In the genomic region with DNA sequence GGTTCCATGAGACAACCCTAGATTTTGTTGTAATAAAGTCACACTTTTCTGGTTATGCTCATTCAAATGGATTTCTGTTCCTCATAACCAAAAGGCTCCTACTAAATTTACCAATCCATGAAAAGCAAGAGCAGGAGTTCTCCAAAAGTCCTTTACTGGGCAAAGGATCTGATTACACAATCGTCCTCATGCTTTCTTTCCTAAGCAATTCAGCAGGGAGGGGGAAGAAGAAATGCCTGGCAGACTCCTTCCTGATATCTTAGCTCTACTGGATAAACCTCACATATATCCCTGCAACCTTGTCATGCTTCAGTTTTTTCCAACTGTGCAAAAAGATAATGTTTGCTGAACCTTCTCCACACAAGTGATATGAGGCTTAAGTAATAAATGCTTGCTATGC, we compare ENCODE assay signal across 19 cellular contexts.
DNase-seq lines count a peak whose midpoint lies in the region; ATAC-seq and TF ChIP-seq lines count a peak whose summit lies in the region.
"Had no signal": no experiment of that assay in that cellular context is flagged by ENCODE, and none has a peak within 500 bp of the region (broad histone marks: within the 10 kb centered on the region; RNA-seq: fewer than 3 reads in every experiment).

No MANE protein-coding gene starts in this region.

- H3F3A ChIP-seq in SK-N-SH (replicated peaks; ENCODE audit: insufficient read depth) (no peaks in the 10 kb centered on the region), MM.1S (ENCODE audit: insufficient read depth, low read length) (no peaks in the 10 kb centered on the region)

- no peak for ATAC-seq in SK-N-SH treated with all-trans-retinoic acid at 6 μM for 48 hours

- no peaks in the 10 kb centered on the region for H3K9me3 Mint-ChIP-seq in endothelial cell (ENCODE audit: unreplicated experiment)

- no peak overlapping the region for H3K4me3 Mint-ChIP-seq in endothelial cell (ENCODE audit: unreplicated experiment)
- H3K4me3 Mint-ChIP-seq: activated naive CD4-positive, alpha-beta T cell treated with anti-CD3 and anti-CD28 coated beads for 36 hours had no signal

- TF ChIP-seq CTCF in SK-N-SH (IDR thresholded peaks at IDR 0.05) (no peak), fibroblast of villous mesenchyme (IDR thresholded peaks at IDR 0.05; ENCODE audit: insufficient read depth, low read depth, low read length) (no peak), endothelial cell (IDR thresholded peaks at IDR 0.05; ENCODE audit: unreplicated experiment) (no peak), MM.1S (IDR thresholded peaks at IDR 0.05; ENCODE audit: low read length) (no peak)

- H3K4me1 Mint-ChIP-seq in endothelial cell (ENCODE audit: unreplicated experiment) = no peaks in the 10 kb centered on the region

- H3K79me2 ChIP-seq in SK-N-SH (ENCODE audit: insufficient read depth) = no peaks in the 10 kb centered on the region
- H3K79me2 ChIP-seq in MM.1S (ENCODE audit: low read length) = no peaks in the 10 kb centered on the region

- H3K4me1 ChIP-seq in SK-N-SH (ENCODE audit: control insufficient read depth in 1 of 2, insufficient read depth in 2 of 2, low read depth in 1 of 2, low read length in 1 of 2) (no peaks in the 10 kb centered on the region; a peak in 1 of 4 replicates), subcutaneous abdominal adipose tissue (ENCODE audit: control insufficient read depth in 5 of 5, insufficient read depth in 5 of 5, low read length in 5 of 5) (peaks cover 2 to 25% (median 15%) of the 10 kb centered on the region in 5 donors), MM.1S (ENCODE audit: low read length) (no peaks in the 10 kb centered on the region)
- H3K4me1 ChIP-seq: left ventricle myocardium inferior had no signal

- H3K27me3 ChIP-seq in SK-N-SH (ENCODE audit: insufficient read depth) (no peaks in the 10 kb centered on the region), subcutaneous abdominal adipose tissue (ENCODE audit: control insufficient read depth in 5 of 5, insufficient read depth in 4 of 5, low read length in 5 of 5) (peaks cover 0 to 2% (median 0%) of the 10 kb centered on the region in 5 donors), MM.1S (replicated peaks; ENCODE audit: insufficient read depth, low read length) (no peaks in the 10 kb centered on the region)

- no peaks in the 10 kb centered on the region for H3K36me3 Mint-ChIP-seq in endothelial cell (ENCODE audit: low read depth, unreplicated experiment)
- H3K36me3 Mint-ChIP-seq: brain had no signal

- no peak overlapping the region for H3K9ac ChIP-seq in SK-N-SH
- H3K9ac ChIP-seq in subcutaneous abdominal adipose tissue (ENCODE audit: low read length in 5 of 5) = no peak overlapping the region
- H3K9ac ChIP-seq in MM.1S (ENCODE audit: low read length) = no peak overlapping the region

- no peak overlapping the region for H3K4me3 ChIP-seq in SK-N-SH (ENCODE audit: low read depth in 2 of 2, low read length in 1 of 2)
- peak overlapping the region; percentile 32 for H3K4me3 ChIP-seq in fibroblast of villous mesenchyme (ENCODE audit: low read depth, low read length)
- peak overlapping the region in 1 of 5 donors; percentile 2 for H3K4me3 ChIP-seq in subcutaneous abdominal adipose tissue (ENCODE audit: low read depth in 1 of 5, low read length in 5 of 5)
- H3K4me3 ChIP-seq in MM.1S (ENCODE audit: low read length) = no peak overlapping the region
- H3K4me3 ChIP-seq: esophagus muscularis mucosa, left ventricle myocardium inferior had no signal

- POLR2A ChIA-PET in SK-N-SH (lab: Yijun Ruan, JAX) = no interaction called here

- H3K9me3 ChIP-seq in SK-N-SH = peaks cover 12% of the 10 kb centered on the region
- peaks cover 0 to 16% (median 4%) of the 10 kb centered on the region in 5 donors for H3K9me3 ChIP-seq in subcutaneous abdominal adipose tissue (ENCODE audit: control insufficient read depth in 5 of 5, low read length in 5 of 5)
- H3K9me3 ChIP-seq in MM.1S (replicated peaks; ENCODE audit: insufficient read depth, low read length) = no peaks in the 10 kb centered on the region

- 0 out of 2 replicates have a peak overlapping the region, but pooled peaks have one; percentile 31 for H3K4me2 ChIP-seq in SK-N-SH
- no peak overlapping the region for H3K4me2 ChIP-seq in MM.1S (ENCODE audit: low read depth, low read length)

- H3K9me2 ChIP-seq in SK-N-SH (no peaks in the 10 kb centered on the region; the same call in 1 of the 2 replicates), MM.1S (replicated peaks; ENCODE audit: insufficient read depth, low read length) (no peaks in the 10 kb centered on the region)

- WGBS in SK-N-SH (ENCODE audit: low lambda C conversion rate) = 15% methylated on average over 1 of the region's 1 CpG

- H3K27ac Mint-ChIP-seq in endothelial cell (ENCODE audit: unreplicated experiment) = no peak overlapping the region
- H3K27ac Mint-ChIP-seq: activated naive CD4-positive, alpha-beta T cell treated with anti-CD3 and anti-CD28 coated beads for 36 hours; CD4-positive, alpha-beta memory T cell had no signal

- CTCF ChIA-PET in SK-N-SH (lab: Yijun Ruan, JAX) = no interaction called here

- no peaks in the 10 kb centered on the region for H3K27me3 Mint-ChIP-seq in endothelial cell (ENCODE audit: unreplicated experiment)

- TF ChIP-seq EP300 in SK-N-SH (IDR thresholded peaks at IDR 0.05; ENCODE audit: borderline replicate concordance in 1 of 2, low read depth in 1 of 2, low read length in 1 of 2) = no peak

- no peak for TF ChIP-seq RAD21 in SK-N-SH (IDR thresholded peaks at IDR 0.05; ENCODE audit: low read length)

- H3K36me3 ChIP-seq in SK-N-SH (replicated peaks in 1 of 2; ENCODE audit: control insufficient read depth in 1 of 2, insufficient read depth in 2 of 2, low read length in 1 of 2) (no peaks in the 10 kb centered on the region), subcutaneous abdominal adipose tissue (ENCODE audit: control insufficient read depth in 5 of 5, insufficient read depth in 5 of 5, low read length in 5 of 5) (no peaks in the 10 kb centered on the region), MM.1S (replicated peaks; ENCODE audit: insufficient read depth, low read length) (no peaks in the 10 kb centered on the region)
- H3K36me3 ChIP-seq: esophagus muscularis mucosa, left ventricle myocardium inferior had no signal

- DNase-seq in SK-N-SH (no peak), RPMI7951 (ENCODE audit: low read depth) (peak; percentile 19), fibroblast of villous mesenchyme (ENCODE audit: low read depth) (peak; percentile 40), endothelial cell (ENCODE audit: low spot score) (no peak), MM.1S (no peak), NCI-H1930 (lab: John Stamatoyannopoulos, UW) (no peak)
- DNase-seq: activated CD4-positive, alpha-beta T cell treated with anti-CD3 and anti-CD28 coated beads for 48 hours; activated naive CD4-positive, alpha-beta T cell treated with anti-CD3 and anti-CD28 coated beads for 36 hours; CD4-positive, alpha-beta memory T cell; dermis blood vessel endothelial cell; DND-41; left ventricle myocardium inferior; NCI-H1105; NCI-H446; stimulated activated naive CD4-positive, alpha-beta T cell had no signal

- no peaks in the 10 kb centered on the region for H4K20me1 ChIP-seq in SK-N-SH (ENCODE audit: insufficient read depth)
- H4K20me1 ChIP-seq in MM.1S (ENCODE audit: insufficient read depth, low read length) = no peaks in the 10 kb centered on the region

- no peak overlapping the region for H3K27ac ChIP-seq in SK-N-SH (ENCODE audit: low read depth in 2 of 2, low read length in 1 of 2)
- H3K27ac ChIP-seq in subcutaneous abdominal adipose tissue (ENCODE audit: low read depth, low read length) = peak overlapping the region; percentile 47
- no peak overlapping the region for H3K27ac ChIP-seq in MM.1S (ENCODE audit: low read length)
- H3K27ac ChIP-seq: esophagus muscularis mucosa, left ventricle myocardium inferior had no signal

- H2AFZ ChIP-seq in SK-N-SH (ENCODE audit: low read depth) = no peak overlapping the region
- H2AFZ ChIP-seq in MM.1S (ENCODE audit: low read length) = no peak overlapping the region

TF ChIP-seq in SK-N-SH, 30 proteins besides CTCF, POLR2A, EP300 and RAD21 (continues in another document):
- TF ChIP-seq CHD2 (IDR thresholded peaks at IDR 0.05; ENCODE audit: low read length, partially characterized antibody) = no peak
- no peak for TF ChIP-seq SIN3A (IDR thresholded peaks at IDR 0.05; ENCODE audit: borderline replicate concordance, low read depth, low read length)
- TF ChIP-seq TCF12 (IDR thresholded peaks at IDR 0.05) = no peak
- TF ChIP-seq, protein P1, sequence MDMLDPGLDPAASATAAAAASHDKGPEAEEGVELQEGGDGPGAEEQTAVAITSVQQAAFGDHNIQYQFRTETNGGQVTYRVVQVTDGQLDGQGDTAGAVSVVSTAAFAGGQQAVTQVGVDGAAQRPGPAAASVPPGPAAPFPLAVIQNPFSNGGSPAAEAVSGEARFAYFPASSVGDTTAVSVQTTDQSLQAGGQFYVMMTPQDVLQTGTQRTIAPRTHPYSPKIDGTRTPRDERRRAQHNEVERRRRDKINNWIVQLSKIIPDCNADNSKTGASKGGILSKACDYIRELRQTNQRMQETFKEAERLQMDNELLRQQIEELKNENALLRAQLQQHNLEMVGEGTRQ (IDR thresholded peaks at IDR 0.05; ENCODE audit: borderline replicate concordance, low read depth, low read length) = no peak
- no peak for TF ChIP-seq ELF1 (IDR thresholded peaks at IDR 0.05)
- no peak for TF ChIP-seq FOXJ3 (CRISPR knock-in tag; IDR thresholded peaks at IDR 0.05)

TF ChIP-seq in SK-N-SH treated with all-trans-retinoic acid at 6 μM for 48 hours, 23 proteins besides CTCF, POLR2A, EP300 and RAD21 (continues in another document):
- TF ChIP-seq PPARA (CRISPR knock-in tag; IDR thresholded peaks at IDR 0.05; ENCODE audit: borderline replicate concordance) = no peak
- TF ChIP-seq SNAI2 (CRISPR knock-in tag; IDR thresholded peaks at IDR 0.05) = no peak
- TF ChIP-seq TCF4 (CRISPR knock-in tag; IDR thresholded peaks at IDR 0.05; ENCODE audit: borderline replicate concordance) = no peak
- TF ChIP-seq ZFP3 (CRISPR knock-in tag; IDR thresholded peaks at IDR 0.05) = no peak
- no peak for TF ChIP-seq ESRRG (CRISPR knock-in tag; IDR thresholded peaks at IDR 0.05)
- TF ChIP-seq GLIS3 (CRISPR knock-in tag; IDR thresholded peaks at IDR 0.05) = no peak
- TF ChIP-seq ISL1 (CRISPR knock-in tag; IDR thresholded peaks at IDR 0.05) = no peak
- no peak for TF ChIP-seq ARNTL (CRISPR knock-in tag; IDR thresholded peaks at IDR 0.05; ENCODE audit: borderline replicate concordance, low read depth)
- TF ChIP-seq, protein P2, sequence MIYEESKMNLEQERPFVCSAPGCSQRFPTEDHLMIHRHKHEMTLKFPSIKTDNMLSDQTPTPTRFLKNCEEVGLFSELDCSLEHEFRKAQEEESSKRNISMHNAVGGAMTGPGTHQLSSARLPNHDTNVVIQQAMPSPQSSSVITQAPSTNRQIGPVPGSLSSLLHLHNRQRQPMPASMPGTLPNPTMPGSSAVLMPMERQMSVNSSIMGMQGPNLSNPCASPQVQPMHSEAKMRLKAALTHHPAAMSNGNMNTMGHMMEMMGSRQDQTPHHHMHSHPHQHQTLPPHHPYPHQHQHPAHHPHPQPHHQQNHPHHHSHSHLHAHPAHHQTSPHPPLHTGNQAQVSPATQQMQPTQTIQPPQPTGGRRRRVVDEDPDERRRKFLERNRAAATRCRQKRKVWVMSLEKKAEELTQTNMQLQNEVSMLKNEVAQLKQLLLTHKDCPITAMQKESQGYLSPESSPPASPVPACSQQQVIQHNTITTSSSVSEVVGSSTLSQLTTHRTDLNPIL (CRISPR knock-in tag; IDR thresholded peaks at IDR 0.05; ENCODE audit: low read depth) = no peak
- TF ChIP-seq BACH2 (CRISPR knock-in tag; IDR thresholded peaks at IDR 0.05; ENCODE audit: borderline replicate concordance) = no peak

Comparison
In these comparisons a context has a peak if more than half of its experiments do, and no peak if none do; other contexts are left out.
1. DNase-seq: peak in RPMI7951 (single experiment) and fibroblast of villous mesenchyme (single experiment); none in SK-N-SH (single experiment), endothelial cell (single experiment), MM.1S (single experiment) and NCI-H1930 (0 of 2).